ENCODE assay signal across 8 cellular contexts in genomic region chr13:50685491-50685890, GRCh38.
DNase-seq lines count a peak whose midpoint lies in the region; ATAC-seq and TF ChIP-seq lines count a peak whose summit lies in the region.

No MANE protein-coding gene starts in this region.

- H3K36me3 ChIP-seq in mucosa of descending colon (ENCODE audit: low read depth): no peaks in the 10 kb centered on the region

- intact Hi-C loops in mucosa of descending colon (cut with DNase I, micrococcal nuclease): no loop called here

- H3K4me1 ChIP-seq in mucosa of descending colon (ENCODE audit: low read depth): no peaks in the 10 kb centered on the region

- peak; percentile 19 for ATAC-seq in mucosa of descending colon
- no peak for ATAC-seq in HG03432 (IDR thresholded peaks at IDR 0.05; ENCODE audit: unreplicated experiment)
- ATAC-seq in HG03439 (IDR thresholded peaks at IDR 0.05; ENCODE audit: unreplicated experiment): no peak

- DNase-seq in COLO829 (ENCODE audit: low spot score) (peak; percentile 81), NCI-H345 (lab: John Stamatoyannopoulos, UW) (peak; percentile 75), dermis blood vessel endothelial cell (peak; percentile 89), mucosa of descending colon (peak in 2 of 3 donors; percentile 43 to 63), SKM-1 (lab: John Stamatoyannopoulos, UW; ENCODE audit: unreplicated experiment) (no peak)
- DNase-seq in activated CD4-positive, alpha-beta T cell treated with anti-CD3 and anti-CD28 coated beads for 1 hour: no peak

- TF ChIP-seq CTCF in mucosa of descending colon (IDR thresholded peaks at IDR 0.05): no peak

- H3K9me3 ChIP-seq in mucosa of descending colon: no peaks in the 10 kb centered on the region

- H3K4me3 ChIP-seq in mucosa of descending colon: no peak overlapping the region

Comparison
In these comparisons a context has a peak if more than half of its experiments do, and no peak if none do; other contexts are left out.
1. DNase-seq: peak in COLO829 (single experiment), NCI-H345 (single experiment), dermis blood vessel endothelial cell (single experiment) and mucosa of descending colon (2 of 3); none in activated CD4-positive, alpha-beta T cell treated with anti-CD3 and anti-CD28 coated beads for 1 hour (single experiment) and SKM-1 (single experiment).